In genomic region chr1:94608852-94609570, GRCh38 we compare ENCODE assay signal across 1 cellular context.
TF ChIP-seq lines count a peak whose summit lies in the region.

No MANE protein-coding gene starts in this region.

TF ChIP-seq in H1, 55 proteins besides CTCF, POLR2A, EP300 and RAD21:
- no peak for TF ChIP-seq CTBP2 (IDR thresholded peaks at IDR 0.05; ENCODE audit: borderline replicate concordance, insufficient read depth, insufficient read length, low read length)
- no peak for TF ChIP-seq RXRA (IDR thresholded peaks at IDR 0.05; ENCODE audit: insufficient read depth, low read depth, low read length)
- no peak for TF ChIP-seq NRF1 (IDR thresholded peaks at IDR 0.05; ENCODE audit: low read depth, low read length)
- no peak for TF ChIP-seq TAF7 (optimal IDR thresholded peaks at IDR 0.05; ENCODE audit: borderline replicate concordance, low read depth, low read length)
- no peak for TF ChIP-seq CHD2 (IDR thresholded peaks at IDR 0.05; ENCODE audit: low read length)
- TF ChIP-seq RNF2 (IDR thresholded peaks at IDR 0.05; ENCODE audit: borderline replicate concordance, low read depth, low read length, missing control alignments, poor library complexity, severe bottlenecking), result no peak
- TF ChIP-seq BRCA1 (IDR thresholded peaks at IDR 0.05; ENCODE audit: low read depth, low read length), result no peak
- TF ChIP-seq EZH2 (IDR thresholded peaks at IDR 0.05; ENCODE audit: low read depth, low read length, severe bottlenecking), result no peak
- TF ChIP-seq EGR1 (IDR thresholded peaks at IDR 0.05; ENCODE audit: borderline replicate concordance, low read depth, low read length), result no peak
- TF ChIP-seq CBX5 (IDR thresholded peaks at IDR 0.05; ENCODE audit: low read depth, low read length), result no peak
- no peak for TF ChIP-seq GABPA (IDR thresholded peaks at IDR 0.05; ENCODE audit: borderline replicate concordance, insufficient read depth, low read length)
- no peak for TF ChIP-seq GTF2F1 (IDR thresholded peaks at IDR 0.05; ENCODE audit: borderline replicate concordance, low read depth, low read length)
- no peak for TF ChIP-seq ZNF274 (IDR thresholded peaks at IDR 0.05; ENCODE audit: borderline replicate concordance, extremely low read depth, low read length)
- TF ChIP-seq KDM5A (IDR thresholded peaks at IDR 0.05; ENCODE audit: low read length), result no peak
- TF ChIP-seq ATF3 (IDR thresholded peaks at IDR 0.05; ENCODE audit: insufficient read depth, low read depth, low read length), result no peak
- no peak for TF ChIP-seq FOSL1 (IDR thresholded peaks at IDR 0.05; ENCODE audit: insufficient read depth, low read depth, low read length)
